In the genomic region with DNA sequence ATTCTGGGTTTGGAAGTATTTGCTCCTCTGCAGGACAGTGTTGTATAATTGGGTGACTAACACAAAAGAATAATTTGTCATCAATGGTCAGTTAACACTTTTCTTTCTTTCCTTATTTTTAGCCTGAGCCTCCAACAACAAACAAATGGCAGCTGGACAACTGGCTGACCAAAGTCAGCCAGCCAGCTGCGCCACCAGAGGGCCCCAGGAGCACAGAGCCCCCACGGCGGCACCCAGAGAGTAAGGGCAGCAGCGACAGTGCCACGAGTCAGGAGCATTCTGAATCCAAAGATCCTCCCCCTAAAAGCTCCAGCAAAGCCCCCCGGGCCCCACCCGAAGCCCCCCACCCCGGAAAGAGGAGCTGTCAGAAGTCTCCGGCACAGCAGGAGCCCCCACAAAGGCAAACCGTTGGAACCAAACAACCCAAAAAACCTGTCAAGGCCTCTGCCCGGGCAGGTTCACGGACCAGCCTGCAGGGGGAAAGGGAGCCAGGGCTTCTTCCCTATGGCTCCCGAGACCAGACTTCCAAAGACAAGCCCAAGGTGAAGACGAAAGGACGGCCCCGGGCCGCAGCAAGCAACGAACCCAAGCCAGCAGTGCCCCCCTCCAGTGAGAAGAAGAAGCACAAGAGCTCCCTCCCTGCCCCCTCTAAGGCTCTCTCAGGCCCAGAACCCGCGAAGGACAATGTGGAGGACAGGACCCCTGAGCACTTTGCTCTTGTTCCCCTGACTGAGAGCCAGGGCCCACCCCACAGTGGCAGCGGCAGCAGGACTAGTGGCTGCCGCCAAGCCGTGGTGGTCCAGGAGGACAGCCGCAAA, we compare ENCODE assay signal across 19 cellular contexts.
DNase-seq lines count a peak whose midpoint lies in the region; ATAC-seq and TF ChIP-seq lines count a peak whose summit lies in the region.
"Had no signal": no experiment of that assay in that cellular context is flagged by ENCODE, and none has a peak within 500 bp of the region (broad histone marks: within the 10 kb centered on the region; RNA-seq: fewer than 3 reads in every experiment).

No MANE protein-coding gene starts in this region.

- DNase-seq in activated CD8-positive, alpha-beta memory T cell treated with anti-CD3 and anti-CD28 coated beads, Interleukin-2, amount 10 ng/mL, durations not matched to agents 7 days and 5 days, result no peak
- DNase-seq in activated CD8-positive, alpha-beta memory T cell treated with anti-CD3 and anti-CD28 coated beads, Interleukin-2, amount 50 U/mL, for 48 hours, result no peak
- DNase-seq in astrocyte of the cerebellum (ENCODE audit: low read depth) (no peak), right cardiac atrium (peak in 2 of 3 donors; percentile 57 to 75), smooth muscle cell (lab: John Stamatoyannopoulos, UW; ENCODE audit: unreplicated experiment) (no peak)
- DNase-seq in activated naive CD4-positive, alpha-beta T cell treated with Interleukin-2 at 50 U/mL for 16 hours, result no peak
- DNase-seq: activated CD4-positive, alpha-beta T cell treated with anti-CD3 and anti-CD28 coated beads for 36 hours; activated naive CD8-positive, alpha-beta T cell treated with anti-CD3 and anti-CD28 coated beads, Interleukin-2, amount 10 ng/mL, durations not matched to agents 7 days and 5 days; cortex of kidney; GOT3; Karpas-422; NCI-H187 treated with DMSO at 0.1 percent for 48 hours; NCI-H526 treated with DMSO at 0.1 percent for 48 hours; T-helper 17 cell had no signal

- no peak for ATAC-seq in activated CD8-positive, alpha-beta memory T cell treated with anti-CD3 and anti-CD28 coated beads, Interleukin-2, amount 10 ng/mL, durations not matched to agents 7 days and 5 days
- ATAC-seq in right cardiac atrium (peak in 1 of 2 donors; percentile 25), GM19452 (IDR thresholded peaks at IDR 0.05; ENCODE audit: unreplicated experiment) (no peak), HG03469 (IDR thresholded peaks at IDR 0.05; ENCODE audit: unreplicated experiment) (no peak)
- ATAC-seq: activated CD4-positive, alpha-beta T cell treated with anti-CD3 and anti-CD28 coated beads for 36 hours; stimulated activated memory B cell treated with anti-CD40 and anti-IgM and Interleukin-4, amounts not matched to agents 10 μg/mL and 1 μg/mL and 100 μg/mL, for 72 hours; T-helper 17 cell had no signal

- H2AFZ ChIP-seq in smooth muscle cell (ENCODE audit: low read depth), result no peak overlapping the region

- H3K4me3 ChIP-seq in astrocyte of the cerebellum (ENCODE audit: low read depth, low read length) (no peak overlapping the region), right cardiac atrium (ENCODE audit: low read length) (no peak overlapping the region), smooth muscle cell (no peak overlapping the region)
- H3K4me3 ChIP-seq: esophagus muscularis mucosa, lung had no signal

- in situ Hi-C loops in astrocyte of the cerebellum (cut with HindIII; ENCODE audit: low sequenced_read_pairs), result loop anchor here (25.0 kb wide), 1 partner anchor 602 kb away; no protein-coding TSS in a partner anchor

- H3K4me1 ChIP-seq in right cardiac atrium (ENCODE audit: control insufficient read depth, insufficient read depth, low read length) (peaks cover 5% of the 10 kb centered on the region), smooth muscle cell (ENCODE audit: low read depth) (no peaks in the 10 kb centered on the region)

- no peaks in the 10 kb centered on the region for H3K27me3 Mint-ChIP-seq in activated CD8-positive, alpha-beta memory T cell treated with anti-CD3 and anti-CD28 coated beads, Interleukin-2, amount 10 ng/mL, durations not matched to agents 7 days and 5 days
- H3K27me3 Mint-ChIP-seq: activated CD4-positive, alpha-beta T cell treated with anti-CD3 and anti-CD28 coated beads for 36 hours; activated naive CD8-positive, alpha-beta T cell treated with anti-CD3 and anti-CD28 coated beads, Interleukin-2, amount 10 ng/mL, durations not matched to agents 7 days and 5 days; stimulated activated memory B cell treated with anti-CD40 and anti-IgM and Interleukin-4, amounts not matched to agents 10 μg/mL and 1 μg/mL and 100 μg/mL, for 72 hours; T-helper 17 cell had no signal

- H3K79me2 ChIP-seq in smooth muscle cell (ENCODE audit: low read depth), result no peaks in the 10 kb centered on the region

- no peak overlapping the region for H3K4me3 Mint-ChIP-seq in activated CD8-positive, alpha-beta memory T cell treated with anti-CD3 and anti-CD28 coated beads, Interleukin-2, amount 10 ng/mL, durations not matched to agents 7 days and 5 days
- H3K4me3 Mint-ChIP-seq: activated CD4-positive, alpha-beta T cell treated with anti-CD3 and anti-CD28 coated beads for 36 hours; activated naive CD8-positive, alpha-beta T cell treated with anti-CD3 and anti-CD28 coated beads, Interleukin-2, amount 10 ng/mL, durations not matched to agents 7 days and 5 days; stimulated activated memory B cell treated with anti-CD40 and anti-IgM and Interleukin-4, amounts not matched to agents 10 μg/mL and 1 μg/mL and 100 μg/mL, for 72 hours; T-helper 17 cell had no signal

- H3K27me3 ChIP-seq in right cardiac atrium (ENCODE audit: control insufficient read depth, insufficient read depth) (no peaks in the 10 kb centered on the region), smooth muscle cell (ENCODE audit: low read depth) (no peaks in the 10 kb centered on the region)
- H3K27me3 ChIP-seq: esophagus muscularis mucosa had no signal

- no peak overlapping the region for H3K27ac ChIP-seq in right cardiac atrium (ENCODE audit: low read length)
- no peak overlapping the region for H3K27ac ChIP-seq in smooth muscle cell (ENCODE audit: low read depth)

- H3K27ac Mint-ChIP-seq in activated CD8-positive, alpha-beta memory T cell treated with anti-CD3 and anti-CD28 coated beads, Interleukin-2, amount 10 ng/mL, durations not matched to agents 7 days and 5 days, result peak overlapping the region; percentile 43
- H3K27ac Mint-ChIP-seq: activated CD4-positive, alpha-beta T cell treated with anti-CD3 and anti-CD28 coated beads for 36 hours; activated naive CD8-positive, alpha-beta T cell treated with anti-CD3 and anti-CD28 coated beads, Interleukin-2, amount 10 ng/mL, durations not matched to agents 7 days and 5 days; stimulated activated memory B cell treated with anti-CD40 and anti-IgM and Interleukin-4, amounts not matched to agents 10 μg/mL and 1 μg/mL and 100 μg/mL, for 72 hours; T-helper 17 cell had no signal

- no peaks in the 10 kb centered on the region for H3K9me3 Mint-ChIP-seq in activated CD8-positive, alpha-beta memory T cell treated with anti-CD3 and anti-CD28 coated beads, Interleukin-2, amount 10 ng/mL, durations not matched to agents 7 days and 5 days (ENCODE audit: low read depth)
- H3K9me3 Mint-ChIP-seq: activated naive CD8-positive, alpha-beta T cell treated with anti-CD3 and anti-CD28 coated beads, Interleukin-2, amount 10 ng/mL, durations not matched to agents 7 days and 5 days; stimulated activated memory B cell treated with anti-CD40 and anti-IgM and Interleukin-4, amounts not matched to agents 10 μg/mL and 1 μg/mL and 100 μg/mL, for 72 hours had no signal

- H3F3A ChIP-seq in smooth muscle cell (ENCODE audit: low read depth), result no peaks in the 10 kb centered on the region

- H3K9me3 ChIP-seq in right cardiac atrium (ENCODE audit: control insufficient read depth, low read length) (no peaks in the 10 kb centered on the region), smooth muscle cell (replicated peaks; ENCODE audit: low read depth) (no peaks in the 10 kb centered on the region)
- H3K9me3 ChIP-seq: esophagus muscularis mucosa had no signal

- H3K4me1 Mint-ChIP-seq in activated CD8-positive, alpha-beta memory T cell treated with anti-CD3 and anti-CD28 coated beads, Interleukin-2, amount 10 ng/mL, durations not matched to agents 7 days and 5 days, result peaks cover 18% of the 10 kb centered on the region

- H3K9ac ChIP-seq in smooth muscle cell (ENCODE audit: low read depth), result no peak overlapping the region

- CTCF ChIA-PET in activated CD8-positive, alpha-beta memory T cell treated with anti-CD3 and anti-CD28 coated beads, Interleukin-2, amount 10 ng/mL, durations not matched to agents 7 days and 5 days (lab: Charles Lee), result no interaction called here

- 86% methylated on average over 24 of the region's 24 CpGs for WGBS in right cardiac atrium
- 88% methylated on average over 24 of the region's 24 CpGs for WGBS in smooth muscle cell (ENCODE audit: low lambda C conversion rate)

- no peaks in the 10 kb centered on the region for H3K36me3 ChIP-seq in smooth muscle cell (ENCODE audit: low read depth)

- no peaks in the 10 kb centered on the region for H4K20me1 ChIP-seq in smooth muscle cell (ENCODE audit: low read depth)

- intact Hi-C loops in right cardiac atrium (cut with DNase I), result no loop called here

- no peak overlapping the region for H3K4me2 ChIP-seq in smooth muscle cell

- peaks cover 41% of the 10 kb centered on the region for H3K36me3 Mint-ChIP-seq in activated CD8-positive, alpha-beta memory T cell treated with anti-CD3 and anti-CD28 coated beads, Interleukin-2, amount 10 ng/mL, durations not matched to agents 7 days and 5 days

- TF ChIP-seq CTCF in astrocyte of the cerebellum (IDR thresholded peaks at IDR 0.05; ENCODE audit: low read depth, low read length, missing control alignments), result peak; percentile 4
- peak; percentile 12 for TF ChIP-seq CTCF in smooth muscle cell (IDR thresholded peaks at IDR 0.05; ENCODE audit: borderline replicate concordance, insufficient read depth, poor library complexity, severe bottlenecking)

Comparison
In these comparisons a context has a peak if more than half of its experiments do, and no peak if none do; other contexts are left out.
1. DNase-seq: peak in right cardiac atrium (2 of 3); none in activated CD8-positive, alpha-beta memory T cell treated with anti-CD3 and anti-CD28 coated beads, Interleukin-2, amount 10 ng/mL, durations not matched to agents 7 days and 5 days (single experiment), activated CD8-positive, alpha-beta memory T cell treated with anti-CD3 and anti-CD28 coated beads, Interleukin-2, amount 50 U/mL, for 48 hours (single experiment), astrocyte of the cerebellum (single experiment), smooth muscle cell (single experiment) and activated naive CD4-positive, alpha-beta T cell treated with Interleukin-2 at 50 U/mL for 16 hours (single experiment).